Comparison of ENCODE assay signal across 8 cellular contexts in the genomic region with DNA sequence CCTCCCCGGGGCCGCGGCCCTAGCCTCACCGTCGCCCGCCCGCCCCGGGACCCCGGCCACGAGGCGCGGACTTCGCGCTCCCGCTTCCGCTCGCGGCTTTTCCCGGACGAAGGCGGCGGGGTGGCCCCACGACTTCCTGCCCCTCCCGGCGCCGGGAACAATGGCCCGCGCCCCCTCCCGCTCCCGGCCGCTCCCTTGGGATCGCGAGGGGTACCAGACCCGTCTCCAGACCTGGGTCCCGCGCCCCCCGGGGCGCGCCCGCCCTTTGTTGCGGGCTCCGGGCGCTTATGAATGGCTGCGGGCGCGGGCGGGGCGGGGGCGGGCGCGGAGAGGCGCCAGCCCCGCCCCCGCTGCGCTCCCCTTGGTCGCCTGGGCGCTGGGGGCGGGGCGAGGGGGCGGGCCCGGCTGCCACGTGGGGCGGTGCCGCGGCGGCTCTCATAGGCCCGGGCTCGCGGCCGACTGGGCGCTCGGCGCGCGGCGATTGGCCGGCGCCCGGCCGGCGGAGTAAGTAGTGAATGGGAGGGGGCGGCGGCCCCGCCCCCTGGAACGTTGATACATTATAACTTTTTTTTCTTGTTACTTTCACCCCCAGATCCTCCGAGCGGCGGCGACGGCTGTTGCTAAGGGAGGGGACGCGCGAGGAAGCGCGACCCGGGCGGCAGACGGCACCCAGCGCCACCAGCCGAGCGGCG. TPM values are rescaled to one million over a fixed set of nuclear protein-coding genes. Genes with fewer than 3 reads are reported as not detected.
DNase-seq lines count a peak whose midpoint lies in the region; ATAC-seq, FAIRE-seq and TF ChIP-seq lines count a peak whose summit lies in the region.

No MANE protein-coding gene starts in this region.

- no peaks in the 10 kb centered on the region for H3K9me3 ChIP-seq in fibroblast of lung (ENCODE audit: control insufficient read depth, insufficient read depth, low read depth, low read length)

- H3K4me2 ChIP-seq in fibroblast of lung (ENCODE audit: extremely low read depth, insufficient read depth, low read length), result no peak overlapping the region

- FAIRE-seq in RCC 7860 (lab: Jason Lieb, UNC), result no peak

- no peaks in the 10 kb centered on the region for H3K27me3 ChIP-seq in fibroblast of lung (ENCODE audit: control insufficient read depth, insufficient read depth, low read length)

- H3K79me2 ChIP-seq in fibroblast of lung (ENCODE audit: control insufficient read depth, insufficient read depth, low read length), result peaks cover 48% of the 10 kb centered on the region

- H2AFZ ChIP-seq in fibroblast of lung (ENCODE audit: low read length), result no peak overlapping the region

- H4K20me1 ChIP-seq in fibroblast of lung (ENCODE audit: control insufficient read depth, extremely low read depth, insufficient read depth, low read length), result no peaks in the 10 kb centered on the region

- H3K27me3 Mint-ChIP-seq in naive thymus-derived CD8-positive, alpha-beta T cell, result peaks cover 0 to 1% (median 0%) of the 10 kb centered on the region in 5 donors
- no peaks in the 10 kb centered on the region for H3K27me3 Mint-ChIP-seq in stimulated activated naive B cell treated with anti-CD40 and anti-IgM and Interleukin-4, amounts not matched to agents 10 μg/mL and 1 μg/mL and 100 μg/mL, for 72 hours

- peaks cover 10 to 19% (median 11%) of the 10 kb centered on the region in 4 donors for H3K4me1 Mint-ChIP-seq in naive thymus-derived CD8-positive, alpha-beta T cell
- peaks cover 14 to 35% of the 10 kb centered on the region in 2 donors for H3K4me1 Mint-ChIP-seq in stimulated activated naive B cell treated with anti-CD40 and anti-IgM and Interleukin-4, amounts not matched to agents 10 μg/mL and 1 μg/mL and 100 μg/mL, for 72 hours

- peak overlapping the region; percentile 97 for H3K9ac ChIP-seq in fibroblast of lung (ENCODE audit: insufficient read depth, low read length)

- TF ChIP-seq CTCF in fibroblast of lung (conservative IDR thresholded peaks at IDR 0.05 in 1 of 2, IDR thresholded peaks at IDR 0.05 in 1 of 2; ENCODE audit: low read depth in 1 of 2, low read length in 2 of 2), result no peak

- peak overlapping the region in 3 of 4 experiments; percentile 52 to 92 (median 75) for H3K4me3 ChIP-seq in fibroblast of lung (replicated peaks in 1 of 4; ENCODE audit: control extremely low read depth in 1 of 4, insufficient read depth in 1 of 4, low read depth in 3 of 4, low read length in 4 of 4)

- H3K36me3 ChIP-seq in fibroblast of lung (ENCODE audit: control insufficient read depth, insufficient read depth, low read length), result peaks cover 25% of the 10 kb centered on the region

- POLR2A ChIA-PET in naive thymus-derived CD8-positive, alpha-beta T cell (lab: Charles Lee), result interaction anchor here (1.0 to 13.6 kb wide), 4 partner anchors 15 to 158 kb away, joined by 3 to 480 read pairs (median 6); partner anchors contain the start of genes CIRBP and FAM174C

- H3K27ac Mint-ChIP-seq in naive thymus-derived CD8-positive, alpha-beta T cell, result peak overlapping the region in 9 of 10 donors; percentile 53 to 97 (median 92)
- H3K27ac Mint-ChIP-seq in stimulated activated naive B cell treated with anti-CD40 and anti-IgM and Interleukin-4, amounts not matched to agents 10 μg/mL and 1 μg/mL and 100 μg/mL, for 72 hours, result peak overlapping the region; percentile 89

- peaks cover 0 to 10% (median 0%) of the 10 kb centered on the region in 3 donors for H3K36me3 Mint-ChIP-seq in naive thymus-derived CD8-positive, alpha-beta T cell
- peaks cover 19 to 21% of the 10 kb centered on the region in 2 donors for H3K36me3 Mint-ChIP-seq in stimulated activated naive B cell treated with anti-CD40 and anti-IgM and Interleukin-4, amounts not matched to agents 10 μg/mL and 1 μg/mL and 100 μg/mL, for 72 hours

- H3K9me3 Mint-ChIP-seq in naive thymus-derived CD8-positive, alpha-beta T cell, result no peaks in the 10 kb centered on the region
- H3K9me3 Mint-ChIP-seq in stimulated activated naive B cell treated with anti-CD40 and anti-IgM and Interleukin-4, amounts not matched to agents 10 μg/mL and 1 μg/mL and 100 μg/mL, for 72 hours, result no peaks in the 10 kb centered on the region

- ATAC-seq in GM21737 (IDR thresholded peaks at IDR 0.05; ENCODE audit: unreplicated experiment), result peak; percentile 37
- ATAC-seq in naive thymus-derived CD8-positive, alpha-beta T cell, result peak; percentile 57 to 67
- ATAC-seq in stimulated activated naive B cell treated with anti-CD40 and anti-IgM and Interleukin-4, amounts not matched to agents 10 μg/mL and 1 μg/mL and 100 μg/mL, for 72 hours (replicated peaks), result peak; percentile 46 to 59

- H3K27ac ChIP-seq in fibroblast of lung (ENCODE audit: insufficient read depth, low read length), result peak overlapping the region; percentile 98

- peak overlapping the region; percentile 72 to 95 (median 86) for H3K4me3 Mint-ChIP-seq in naive thymus-derived CD8-positive, alpha-beta T cell
- peak overlapping the region; percentile 79 to 84 for H3K4me3 Mint-ChIP-seq in stimulated activated naive B cell treated with anti-CD40 and anti-IgM and Interleukin-4, amounts not matched to agents 10 μg/mL and 1 μg/mL and 100 μg/mL, for 72 hours

- peaks cover 25% of the 10 kb centered on the region for H3K4me1 ChIP-seq in fibroblast of lung (ENCODE audit: control insufficient read depth, extremely low read depth, insufficient read depth, low read length)

- peak; percentile 64 for DNase-seq in DMS153 (lab: John Stamatoyannopoulos, UW)
- DNase-seq in LHCN-M2 (ENCODE audit: low read depth), result peak; percentile 95
- peak; percentile 92 for DNase-seq in RCC 7860 (ENCODE audit: low spot score)
- DNase-seq in activated T-helper 1 cell treated with anti-CD3 and anti-CD28 coated beads, Interleukin-2, amount 50 U/mL, for 16 hours (ENCODE audit: low read depth in 1 of 2, low spot score in 1 of 2), result peak; percentile 91 to 92
- DNase-seq in fibroblast of lung (ENCODE audit: low read depth in 2 of 2), result peak; percentile 91 to 97
- DNase-seq in naive thymus-derived CD8-positive, alpha-beta T cell, result peak; percentile 90 to 99 (median 94)
- DNase-seq in stimulated activated naive B cell treated with anti-CD40 and anti-IgM and Interleukin-4, amounts not matched to agents 10 μg/mL and 1 μg/mL and 100 μg/mL, for 72 hours, result peak; percentile 87

RNA-seq across cellular contexts. Expression of gene MIDN, which starts 1.1 kb away (rescaled TPM):
- total RNA-seq in LHCN-M2 (2014; rRNA removed), result 12.6 and 15.6 TPM in 2 replicates
- polyA plus RNA-seq in LHCN-M2 (2012), result 25.7 TPM
- 13.6 and 18.8 TPM in 2 replicates for total RNA-seq in fibroblast of lung
- polyA plus RNA-seq in fibroblast of lung, result 12.0 and 18.0 TPM in 2 replicates
- polyA plus RNA-seq in fibroblast of lung (2012), result 30.3 and 40.2 TPM in 2 replicates
- polyA minus RNA-seq in fibroblast of lung (ENCODE audit: low replicate concordance), result 27.6 and 36.6 TPM in 2 replicates
- 10 to 100 TPM; 31.2 to 35.4 TPM for total RNA-seq in naive thymus-derived CD8-positive, alpha-beta T cell
- polyA plus RNA-seq in naive thymus-derived CD8-positive, alpha-beta T cell, result 1 to 10 TPM; 1.1 to 8.2 (median 6.6) TPM

RNA-seq across cellular contexts. Expression of gene ATP5F1D, which starts 7.9 kb away (rescaled TPM):
- total RNA-seq in LHCN-M2 (2014; rRNA removed), result 51.3 and 64.1 TPM in 2 replicates
- 246 TPM for polyA plus RNA-seq in LHCN-M2 (2012)
- total RNA-seq in fibroblast of lung, result 13.4 and 20.5 TPM in 2 replicates
- polyA plus RNA-seq in fibroblast of lung, result 53.8 and 79.8 TPM in 2 replicates
- polyA plus RNA-seq in fibroblast of lung (2012), result 174 and 278 TPM in 2 replicates
- polyA minus RNA-seq in fibroblast of lung (ENCODE audit: low replicate concordance), result 23.2 and 31.0 TPM in 2 replicates
- 10 to 100 TPM; 83.9 to 89.0 TPM for total RNA-seq in naive thymus-derived CD8-positive, alpha-beta T cell
- 100 to 1,000 TPM; 214 to 264 (median 262) TPM for polyA plus RNA-seq in naive thymus-derived CD8-positive, alpha-beta T cell

RNA-seq across cellular contexts. Expression of gene CBARP, which starts 11.6 kb away (rescaled TPM):
- total RNA-seq in LHCN-M2 (2014; rRNA removed) (4.6 and 4.7 TPM in 2 replicates), fibroblast of lung (1.5 TPM in 2 replicates)
- polyA plus RNA-seq in LHCN-M2 (2012), result 3.7 TPM
- polyA plus RNA-seq in fibroblast of lung, result 0.31 and 1.0 TPM in 2 replicates
- 2.1 and 5.0 TPM in 2 replicates for polyA plus RNA-seq in fibroblast of lung (2012)
- 0.94 and 3.6 TPM in 2 replicates for polyA minus RNA-seq in fibroblast of lung (ENCODE audit: low replicate concordance)
- total RNA-seq in naive thymus-derived CD8-positive, alpha-beta T cell, result not detected
- polyA plus RNA-seq in naive thymus-derived CD8-positive, alpha-beta T cell, result not detected

RNA-seq across cellular contexts. Expression of gene CIRBP, which starts 19.7 kb away (rescaled TPM):
- total RNA-seq in LHCN-M2 (2014; rRNA removed) (253 and 293 TPM in 2 replicates), fibroblast of lung (104 and 110 TPM in 2 replicates)
- 248 TPM for polyA plus RNA-seq in LHCN-M2 (2012)
- 260 and 298 TPM in 2 replicates for polyA plus RNA-seq in fibroblast of lung
- 315 and 327 TPM in 2 replicates for polyA plus RNA-seq in fibroblast of lung (2012)
- 45.9 and 74.1 TPM in 2 replicates for polyA minus RNA-seq in fibroblast of lung (ENCODE audit: low replicate concordance)
- 100 to 1,000 TPM; 565 to 579 TPM for total RNA-seq in naive thymus-derived CD8-positive, alpha-beta T cell
- polyA plus RNA-seq in naive thymus-derived CD8-positive, alpha-beta T cell, result 100 to 1,000 TPM; 204 to 273 (median 262) TPM

RNA-seq across cellular contexts. Expression of gene FAM174C, which starts 25.9 kb away (rescaled TPM):
- total RNA-seq in LHCN-M2 (2014; rRNA removed) (51.8 and 64.4 TPM in 2 replicates), fibroblast of lung (22.5 and 24.7 TPM in 2 replicates)
- 71.4 TPM for polyA plus RNA-seq in LHCN-M2 (2012)
- polyA plus RNA-seq in fibroblast of lung, result 16.1 and 23.7 TPM in 2 replicates
- 34.6 and 64.3 TPM in 2 replicates for polyA plus RNA-seq in fibroblast of lung (2012)
- 12.0 and 14.1 TPM in 2 replicates for polyA minus RNA-seq in fibroblast of lung (ENCODE audit: low replicate concordance)
- total RNA-seq in naive thymus-derived CD8-positive, alpha-beta T cell, result 10 to 100 TPM; 46.3 to 47.5 TPM
- 100 to 1,000 TPM in 1 of 3 donors, 10 to 100 TPM in 2; 66.7 to 104 (median 95.5) TPM for polyA plus RNA-seq in naive thymus-derived CD8-positive, alpha-beta T cell

Comparison
In these comparisons a context has a peak if more than half of its experiments do, and no peak if none do; other contexts are left out.
1. Peak in every context shown above with its lines: DNase-seq, ATAC-seq, H3K4me3 ChIP-seq and H3K27ac ChIP-seq.